ENCODE assay signal across 1 cellular context in the genomic region with DNA sequence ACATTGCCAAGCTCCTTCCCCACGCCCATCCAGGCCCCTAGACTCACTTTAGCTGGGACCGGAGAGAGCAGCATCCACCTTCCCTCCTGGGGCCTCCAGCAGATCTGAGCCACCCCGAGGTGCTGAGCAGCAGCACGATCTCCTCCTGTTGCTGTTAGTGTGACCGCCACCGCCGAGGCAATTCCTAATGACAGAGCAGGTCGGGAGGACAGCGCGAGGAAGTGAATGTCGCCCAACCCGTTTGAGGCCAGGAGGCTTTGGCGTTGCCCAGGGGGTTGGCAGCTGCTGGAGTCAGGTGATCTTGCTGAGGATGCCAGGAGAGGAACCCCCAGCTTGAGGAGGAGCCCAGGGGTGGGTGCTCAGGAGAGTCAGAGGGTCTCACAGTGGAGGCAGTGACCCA.
TF ChIP-seq lines count a peak whose summit lies in the region.

A gene with protein sequence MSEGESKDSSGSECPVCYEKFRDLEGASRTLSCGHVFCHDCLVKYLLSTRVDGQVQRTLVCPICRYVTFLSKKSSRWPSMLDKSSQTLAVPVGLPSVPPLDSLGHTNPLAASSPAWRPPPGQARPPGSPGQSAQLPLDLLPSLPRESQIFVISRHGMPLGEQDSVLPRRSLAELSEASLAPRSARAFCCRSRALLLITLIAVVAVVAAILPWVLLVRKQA (minus strand): TSS at position 192 of the 400 bp plus-strand sequence. CDS start 4,366 bp downstream, outside the sequence.

TF ChIP-seq in HepG2, 621 proteins besides CTCF, POLR2A, EP300 and RAD21 (continued from another document):
- TF ChIP-seq, protein P1, sequence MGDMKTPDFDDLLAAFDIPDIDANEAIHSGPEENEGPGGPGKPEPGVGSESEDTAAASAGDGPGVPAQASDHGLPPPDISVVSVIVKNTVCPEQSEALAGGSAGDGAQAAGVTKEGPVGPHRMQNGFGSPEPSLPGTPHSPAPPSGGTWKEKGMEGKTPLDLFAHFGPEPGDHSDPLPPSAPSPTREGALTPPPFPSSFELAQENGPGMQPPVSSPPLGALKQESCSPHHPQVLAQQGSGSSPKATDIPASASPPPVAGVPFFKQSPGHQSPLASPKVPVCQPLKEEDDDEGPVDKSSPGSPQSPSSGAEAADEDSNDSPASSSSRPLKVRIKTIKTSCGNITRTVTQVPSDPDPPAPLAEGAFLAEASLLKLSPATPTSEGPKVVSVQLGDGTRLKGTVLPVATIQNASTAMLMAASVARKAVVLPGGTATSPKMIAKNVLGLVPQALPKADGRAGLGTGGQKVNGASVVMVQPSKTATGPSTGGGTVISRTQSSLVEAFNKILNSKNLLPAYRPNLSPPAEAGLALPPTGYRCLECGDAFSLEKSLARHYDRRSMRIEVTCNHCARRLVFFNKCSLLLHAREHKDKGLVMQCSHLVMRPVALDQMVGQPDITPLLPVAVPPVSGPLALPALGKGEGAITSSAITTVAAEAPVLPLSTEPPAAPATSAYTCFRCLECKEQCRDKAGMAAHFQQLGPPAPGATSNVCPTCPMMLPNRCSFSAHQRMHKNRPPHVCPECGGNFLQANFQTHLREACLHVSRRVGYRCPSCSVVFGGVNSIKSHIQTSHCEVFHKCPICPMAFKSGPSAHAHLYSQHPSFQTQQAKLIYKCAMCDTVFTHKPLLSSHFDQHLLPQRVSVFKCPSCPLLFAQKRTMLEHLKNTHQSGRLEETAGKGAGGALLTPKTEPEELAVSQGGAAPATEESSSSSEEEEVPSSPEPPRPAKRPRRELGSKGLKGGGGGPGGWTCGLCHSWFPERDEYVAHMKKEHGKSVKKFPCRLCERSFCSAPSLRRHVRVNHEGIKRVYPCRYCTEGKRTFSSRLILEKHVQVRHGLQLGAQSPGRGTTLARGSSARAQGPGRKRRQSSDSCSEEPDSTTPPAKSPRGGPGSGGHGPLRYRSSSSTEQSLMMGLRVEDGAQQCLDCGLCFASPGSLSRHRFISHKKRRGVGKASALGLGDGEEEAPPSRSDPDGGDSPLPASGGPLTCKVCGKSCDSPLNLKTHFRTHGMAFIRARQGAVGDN (CRISPR knock-in tag; IDR thresholded peaks at IDR 0.05) = peak; percentile 24; the same call in 1 of the 2 replicates
- no peak for TF ChIP-seq ZNF317 (CRISPR knock-in tag; IDR thresholded peaks at IDR 0.05)
